Comparison of ENCODE assay signal across 8 cellular contexts in the genomic region with DNA sequence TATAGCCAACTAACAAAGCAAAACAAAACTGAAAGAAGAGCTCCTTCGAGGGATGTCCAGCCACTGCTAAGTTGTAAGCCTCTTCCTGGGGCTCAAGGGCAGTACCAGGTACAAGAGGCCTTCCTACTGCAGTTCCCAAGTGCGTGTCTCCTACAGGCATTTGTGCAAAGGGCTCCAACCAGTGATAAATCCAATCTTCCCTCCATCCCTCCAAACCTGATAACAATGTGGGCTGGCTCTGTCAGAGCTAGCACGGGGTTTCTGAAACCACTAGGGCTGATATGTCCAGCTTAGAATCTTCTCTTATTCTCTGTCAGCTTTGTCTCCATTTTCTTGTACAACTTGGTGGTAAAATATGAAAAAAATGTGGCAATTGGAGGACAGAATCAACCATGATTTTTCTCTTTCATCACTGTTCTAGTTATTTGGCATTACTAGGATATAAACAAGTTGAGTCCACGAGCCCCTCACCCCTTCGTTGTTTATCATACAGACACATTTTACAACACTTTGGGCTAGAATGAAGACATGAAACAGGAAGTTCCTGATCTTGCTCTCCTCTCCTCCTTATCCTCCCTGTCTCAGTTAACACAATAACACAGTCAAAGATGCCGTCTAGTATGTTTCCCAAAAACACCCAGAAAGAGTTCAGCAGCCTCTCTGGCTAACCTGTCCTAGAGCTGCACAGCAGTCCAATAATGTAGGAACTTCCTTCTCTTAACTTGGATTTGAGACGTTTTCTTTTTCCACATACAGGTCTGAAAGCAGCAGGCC. TPM values are rescaled to one million over a fixed set of nuclear protein-coding genes. Genes with fewer than 3 reads are reported as not detected.
A peak's percentile ranks its signal among the peaks of the same experiment; 100 is the strongest.
DNase-seq lines count a peak whose midpoint lies in the region; ATAC-seq and TF ChIP-seq lines count a peak whose summit lies in the region.

No MANE protein-coding gene starts in this region.

- TF ChIP-seq CTCF in dorsolateral prefrontal cortex (IDR thresholded peaks at IDR 0.05 in 54 of 56, conservative IDR thresholded peaks at IDR 0.05 in 2 of 56; ENCODE audit: low read depth in 1 of 56, partially characterized antibody in 56 of 56), result no peak
- TF ChIP-seq CTCF in gastrocnemius medialis (IDR thresholded peaks at IDR 0.05 in 4 of 5, conservative IDR thresholded peaks at IDR 0.05 in 1 of 5), result no peak

- peak overlapping the region; percentile 95 for H3K27ac ChIP-seq in KOPT-K1 (ENCODE audit: low read depth, low read length, poor library complexity, severe bottlenecking)
- H3K27ac ChIP-seq in dorsolateral prefrontal cortex, result peak overlapping the region in 49 of 59 donors; percentile 1 to 80 (median 50)
- peak overlapping the region; percentile 40 to 56 (median 42) for H3K27ac ChIP-seq in gastrocnemius medialis

- H3K36me3 ChIP-seq in KOPT-K1 (ENCODE audit: insufficient read depth, low read length) (peaks cover 41% of the 10 kb centered on the region), gastrocnemius medialis (no peaks in the 10 kb centered on the region)

- peaks cover 44% of the 10 kb centered on the region for H3K36me3 Mint-ChIP-seq in activated CD4-positive, alpha-beta T cell treated with anti-CD3 and anti-CD28 coated beads, Interleukin-2, amount 10 ng/mL, durations not matched to agents 24 days and 14 days (ENCODE audit: low read depth)

- in situ Hi-C loops in gastrocnemius medialis (cut with MboI; ENCODE audit: low sequenced_read_pairs in 4 of 4), result no loop called here

- peaks cover 72% of the 10 kb centered on the region for H3K4me1 Mint-ChIP-seq in activated CD4-positive, alpha-beta T cell treated with anti-CD3 and anti-CD28 coated beads, Interleukin-2, amount 10 ng/mL, durations not matched to agents 24 days and 14 days

- no peak for TF ChIP-seq POLR2A in gastrocnemius medialis (IDR thresholded peaks at IDR 0.05)

- ATAC-seq in gastrocnemius medialis (peak in 1 of 2 donors; percentile 18), GM21528 (IDR thresholded peaks at IDR 0.05; ENCODE audit: low FRiP score, unreplicated experiment) (no peak), GM21576 (IDR thresholded peaks at IDR 0.05; ENCODE audit: unreplicated experiment) (no peak)

- H3K4me1 ChIP-seq in gastrocnemius medialis, result peaks cover 8 to 15% of the 10 kb centered on the region in 2 donors

- H3K9me3 Mint-ChIP-seq in activated CD4-positive, alpha-beta T cell treated with anti-CD3 and anti-CD28 coated beads, Interleukin-2, amount 10 ng/mL, durations not matched to agents 24 days and 14 days, result no peaks in the 10 kb centered on the region

- H3K27ac Mint-ChIP-seq in activated CD4-positive, alpha-beta T cell treated with anti-CD3 and anti-CD28 coated beads, Interleukin-2, amount 10 ng/mL, durations not matched to agents 24 days and 14 days, result peak overlapping the region; percentile 95

- H3K27me3 Mint-ChIP-seq in activated CD4-positive, alpha-beta T cell treated with anti-CD3 and anti-CD28 coated beads, Interleukin-2, amount 10 ng/mL, durations not matched to agents 24 days and 14 days, result no peaks in the 10 kb centered on the region

- H3K9me3 ChIP-seq in KOPT-K1 (ENCODE audit: insufficient read depth, low read length, poor library complexity, severe bottlenecking) (no peaks in the 10 kb centered on the region), gastrocnemius medialis (no peaks in the 10 kb centered on the region)

- DNase-seq in activated CD4-positive, alpha-beta T cell treated with anti-CD3 and anti-CD28 coated beads, Interleukin-2, amount 10 ng/mL, durations not matched to agents 24 days and 14 days, result peak; percentile 79
- no peak for DNase-seq in activated CD4-positive, alpha-beta T cell treated with anti-CD3 and anti-CD28 coated beads, Interleukin-2, amount 50 U/mL, for 4 hours
- no peak for DNase-seq in dorsolateral prefrontal cortex
- no peak for DNase-seq in gastrocnemius medialis
- no peak for DNase-seq in ecto neural progenitor cell (ENCODE audit: low spot score)

- no peaks in the 10 kb centered on the region for H3K27me3 ChIP-seq in dorsolateral prefrontal cortex
- H3K27me3 ChIP-seq in gastrocnemius medialis, result no peaks in the 10 kb centered on the region

- intact Hi-C loops in activated CD4-positive, alpha-beta T cell treated with anti-CD3 and anti-CD28 coated beads, Interleukin-2, amount 10 ng/mL, durations not matched to agents 24 days and 14 days (cut with micrococcal nuclease), result loop anchor here (5.0 kb wide), 2 partner anchors 204 to 534 kb away; a partner anchor contains a TSS
- intact Hi-C loops in dorsolateral prefrontal cortex (cut with DNase I) (no loop called here), gastrocnemius medialis (cut with DNase I; ENCODE audit: low total_unique reads) (no loop called here)

- peak overlapping the region; percentile 90 for H3K4me3 Mint-ChIP-seq in activated CD4-positive, alpha-beta T cell treated with anti-CD3 and anti-CD28 coated beads, Interleukin-2, amount 10 ng/mL, durations not matched to agents 24 days and 14 days

- peak overlapping the region in 44 of 59 donors; percentile 4 to 54 (median 24) for H3K4me3 ChIP-seq in dorsolateral prefrontal cortex
- H3K4me3 ChIP-seq in gastrocnemius medialis, result peak overlapping the region in 3 of 4 donors; percentile 9 to 31 (median 19)

RNA-seq across cellular contexts. Expression of a gene that starts 35.4 kb away (rescaled TPM):
- total RNA-seq in activated CD4-positive, alpha-beta T cell treated with anti-CD3 and anti-CD28 coated beads, Interleukin-2, amount 10 ng/mL, durations not matched to agents 24 days and 14 days, result 280 and 287 TPM in 2 replicates
- total RNA-seq in dorsolateral prefrontal cortex (100 to 1,000 TPM in 1 of 120 experiments, 10 to 100 TPM in 119; 15.8 to 100 (median 34.0) TPM), gastrocnemius medialis (1 to 10 TPM; 3.1 to 8.4 (median 4.9) TPM)

Comparison
In these comparisons a context has a peak if more than half of its experiments do, and no peak if none do; other contexts are left out.
1. H3K27ac ChIP-seq: peak in every context shown above with its lines; median percentile 95 in KOPT-K1; 50 in dorsolateral prefrontal cortex; 42 in gastrocnemius medialis.